In genomic region chr5:76469656-76470290, GRCh38 we compare ENCODE assay signal across 23 cellular contexts.
DNase-seq lines count a peak whose midpoint lies in the region; ATAC-seq lines count a peak whose summit lies in the region.
"Had no signal": no experiment of that assay in that cellular context is flagged by ENCODE, and none has a peak within 500 bp of the region (broad histone marks: within the 10 kb centered on the region; RNA-seq: fewer than 3 reads in every experiment).

No MANE protein-coding gene starts in this region.

- peaks cover 0 to 7% of the 10 kb centered on the region in 2 donors for H3K9me3 Mint-ChIP-seq in effector memory CD8-positive, alpha-beta T cell

- peaks cover 12% of the 10 kb centered on the region for H3K36me3 Mint-ChIP-seq in effector memory CD8-positive, alpha-beta T cell (ENCODE audit: insufficient read depth)

- DNase-seq in stimulated activated CD4-positive, alpha-beta T cell treated with anti-CD3 and anti-CD28 coated beads, Interleukin-15, amount 100 ng/mL, for 48 hours (ENCODE audit: low read depth in 2 of 2) = peak; percentile 13 to 20
- DNase-seq in stimulated activated CD4-positive, alpha-beta T cell treated with anti-CD3 and anti-CD28 coated beads, Interleukin-12 subunit alpha, Interleukin-12 subunit beta, amount 100 ng/mL, for 4 hours = no peak
- DNase-seq in NCI-H226 (peak; percentile 21), KG1 (lab: John Stamatoyannopoulos, UW) (no peak), AG08395 (ENCODE audit: low spot score) (no peak)
- no peak for DNase-seq in effector memory CD8-positive, alpha-beta T cell
- DNase-seq in stimulated activated CD4-positive, alpha-beta T cell treated with anti-CD3 and anti-CD28 coated beads, TNF-alpha, amount 100 ng/mL, for 48 hours (ENCODE audit: low read depth in 3 of 3) = peak in 2 of 3 donors; percentile 11 to 19
- no peak for DNase-seq in central memory CD4-positive, alpha-beta T cell
- DNase-seq: activated CD8-positive, alpha-beta memory T cell treated with anti-CD3 and anti-CD28 coated beads for 24 hours; amniotic stem cell; dermis blood vessel endothelial cell; DND-41; head of caudate nucleus; NCI-H146; NCI-H2171; NCI-H526 treated with DMSO at 0.1 percent for 48 hours; right lobe of liver; stomach; T-helper 2 cell; transverse colon; WERI-Rb-1 had no signal

- H3K4me3 Mint-ChIP-seq in effector memory CD8-positive, alpha-beta T cell = no peak overlapping the region
- H3K4me3 Mint-ChIP-seq: nephron had no signal

- no peak for ATAC-seq in effector memory CD8-positive, alpha-beta T cell (replicated peaks)
- ATAC-seq: K562, right lobe of liver had no signal

- no peaks in the 10 kb centered on the region for H3K27me3 Mint-ChIP-seq in effector memory CD8-positive, alpha-beta T cell

- H3K4me1 Mint-ChIP-seq in effector memory CD8-positive, alpha-beta T cell (ENCODE audit: low read depth in 2 of 2) = peaks cover 41 to 90% of the 10 kb centered on the region in 2 donors
- H3K4me1 Mint-ChIP-seq: nephron had no signal

- peak overlapping the region; percentile 53 to 97 for H3K27ac Mint-ChIP-seq in effector memory CD8-positive, alpha-beta T cell
- H3K27ac Mint-ChIP-seq: nephron had no signal

Comparison
In these comparisons a context has a peak if more than half of its experiments do, and no peak if none do; other contexts are left out.
1. DNase-seq: peak in stimulated activated CD4-positive, alpha-beta T cell treated with anti-CD3 and anti-CD28 coated beads, Interleukin-15, amount 100 ng/mL, for 48 hours (2 of 2), NCI-H226 (single experiment) and stimulated activated CD4-positive, alpha-beta T cell treated with anti-CD3 and anti-CD28 coated beads, TNF-alpha, amount 100 ng/mL, for 48 hours (2 of 3); none in stimulated activated CD4-positive, alpha-beta T cell treated with anti-CD3 and anti-CD28 coated beads, Interleukin-12 subunit alpha, Interleukin-12 subunit beta, amount 100 ng/mL, for 4 hours (single experiment), effector memory CD8-positive, alpha-beta T cell (0 of 3), KG1 (single experiment), AG08395 (single experiment) and central memory CD4-positive, alpha-beta T cell (single experiment).